17 cellular contexts compared by ENCODE assay signal in genomic region chr7:140596751-140597424, GRCh38. TPM values are rescaled to one million over a fixed set of nuclear protein-coding genes. Genes with fewer than 3 reads are reported as not detected.
DNase-seq lines count a peak whose midpoint lies in the region; ATAC-seq and TF ChIP-seq lines count a peak whose summit lies in the region.
"Had no signal": no experiment of that assay in that cellular context is flagged by ENCODE, and none has a peak within 500 bp of the region (broad histone marks: within the 10 kb centered on the region; RNA-seq: fewer than 3 reads in every experiment).

No MANE protein-coding gene starts in this region.

- H3K27me3 ChIP-seq in esophagus muscularis mucosa: no peaks in the 10 kb centered on the region

- WGBS in esophagus muscularis mucosa: 49% methylated on average over 6 of the region's 6 CpGs

- H3K27ac ChIP-seq in esophagus muscularis mucosa (replicated peaks in 1 of 4): peak overlapping the region; percentile 62 to 71 (median 70)
- H3K27ac ChIP-seq: PC-9 had no signal

- H3K9me3 ChIP-seq in esophagus muscularis mucosa: no peaks in the 10 kb centered on the region

- DNase-seq in AG08396 (ENCODE audit: low spot score) (peak; percentile 23), NCI-H524 (lab: John Stamatoyannopoulos, UW) (peak; percentile 31 to 78), esophagus muscularis mucosa (ENCODE audit: extremely low spot score) (no peak), myocyte (ENCODE audit: low read depth) (peak; percentile 32), dermis blood vessel endothelial cell (no peak)
- DNase-seq in activated naive CD4-positive, alpha-beta T cell treated with anti-CD3 and anti-CD28 coated beads, Interleukin-2, amount 50 U/mL, for 16 hours: no peak
- DNase-seq: activated CD8-positive, alpha-beta memory T cell treated with anti-CD3 and anti-CD28 coated beads, Interleukin-2, amount 50 U/mL, for 48 hours; cerebellar nuclear complex; DMS153; erythroblast; MV-4-11; NCI-H446; nucleus accumbens; PC-9; T-helper 1 cell had no signal

- no peak for TF ChIP-seq POLR2A in esophagus muscularis mucosa (IDR thresholded peaks at IDR 0.05; ENCODE audit: low read depth)

- H3K36me3 ChIP-seq in esophagus muscularis mucosa: peaks cover 0 to 11% (median 3%) of the 10 kb centered on the region in 4 donors

- H3K4me1 ChIP-seq in esophagus muscularis mucosa: peaks cover 14 to 76% (median 66%) of the 10 kb centered on the region in 4 donors

- no peak for TF ChIP-seq CTCF in esophagus muscularis mucosa (IDR thresholded peaks at IDR 0.05)

- no peak overlapping the region for H3K4me3 ChIP-seq in esophagus muscularis mucosa
- H3K4me3 ChIP-seq: PC-9 had no signal

- ATAC-seq in HG02623 (IDR thresholded peaks at IDR 0.05; ENCODE audit: unreplicated experiment) (no peak), GM18868 (IDR thresholded peaks at IDR 0.05; ENCODE audit: unreplicated experiment) (no peak)

- intact Hi-C loops in esophagus muscularis mucosa (cut with DNase I): no loop called here

- TF ChIP-seq EP300 in esophagus muscularis mucosa (IDR thresholded peaks at IDR 0.05): no peak

RNA-seq across cellular contexts. Expression of gene DENND2A, which starts 43.7 kb away (rescaled TPM):
- total RNA-seq in esophagus muscularis mucosa (10 to 100 TPM; 46.4 to 77.2 (median 59.2) TPM), myocyte (0.05 and 0.21 TPM in 2 replicates), dermis blood vessel endothelial cell (0.14 and 1.0 TPM in 2 replicates)
- 0.06 TPM for polyA plus RNA-seq in myocyte (2012)

Comparison
In these comparisons a context has a peak if more than half of its experiments do, and no peak if none do; other contexts are left out.
1. DNase-seq: peak in AG08396 (single experiment), NCI-H524 (2 of 2) and myocyte (single experiment); none in esophagus muscularis mucosa (single experiment), activated naive CD4-positive, alpha-beta T cell treated with anti-CD3 and anti-CD28 coated beads, Interleukin-2, amount 50 U/mL, for 16 hours (single experiment) and dermis blood vessel endothelial cell (single experiment).
2. RNA of gene DENND2A, which starts 43.7 kb away (total RNA-seq): 46.4 to 77.2 TPM in esophagus muscularis mucosa; 0.14 to 1.0 TPM in dermis blood vessel endothelial cell and 0.05 to 0.21 TPM in myocyte; every median in the first group is over 10 times any median in the second.